26 cellular contexts compared by ENCODE assay signal in genomic region chr17:68445671-68446070, GRCh38. TPM values are rescaled to one million over a fixed set of nuclear protein-coding genes. Genes with fewer than 3 reads are reported as not detected.
A peak's percentile ranks its signal among the peaks of the same experiment; 100 is the strongest.
DNase-seq lines count a peak whose midpoint lies in the region; ATAC-seq and TF ChIP-seq lines count a peak whose summit lies in the region.
"Had no signal": no experiment of that assay in that cellular context is flagged by ENCODE, and none has a peak within 500 bp of the region (broad histone marks: within the 10 kb centered on the region; RNA-seq: fewer than 3 reads in every experiment).

No MANE protein-coding gene starts in this region.

- DNase-seq in activated naive CD4-positive, alpha-beta T cell treated with anti-CD3 and anti-CD28 coated beads, Interleukin-2, amount 10 ng/mL, durations not matched to agents 7 days and 5 days: no peak
- DNase-seq in activated naive CD4-positive, alpha-beta T cell treated with anti-CD3 and anti-CD28 coated beads for 36 hours: no peak
- DNase-seq in CD14-positive monocyte (ENCODE audit: low spot score) (peak; percentile 22), nephron progenitor cell (no peak), sciatic nerve (ENCODE audit: low spot score) (peak; percentile 45), immature natural killer cell (no peak), HEK293T (ENCODE audit: extremely low spot score) (no peak)
- DNase-seq in naive thymus-derived CD4-positive, alpha-beta T cell: no peak
- DNase-seq: ACHN; Caco-2; CD4-positive, alpha-beta memory T cell; DMS 273 treated with DMSO at 0.1 percent for 48 hours; DND-41; H9; MG63; NCI-H1417; NCI-H1694 treated with DMSO at 0.1 percent for 48 hours; NCI-H2081 treated with DMSO at 0.1 percent for 48 hours; NCI-H2171 treated with DMSO at 0.1 percent for 48 hours; NCI-H526; SHP77 treated with DMSO at 0.1 percent for 48 hours had no signal

- ATAC-seq in sciatic nerve: no peak
- no peak for ATAC-seq in naive thymus-derived CD4-positive, alpha-beta T cell
- ATAC-seq: HepG2 had no signal

- peak overlapping the region; percentile 62 for H3K27ac Mint-ChIP-seq in activated naive CD4-positive, alpha-beta T cell treated with anti-CD3 and anti-CD28 coated beads, Interleukin-2, amount 10 ng/mL, durations not matched to agents 7 days and 5 days
- H3K27ac Mint-ChIP-seq in activated naive CD4-positive, alpha-beta T cell treated with anti-CD3 and anti-CD28 coated beads for 36 hours: no peak overlapping the region
- H3K27ac Mint-ChIP-seq in CD14-positive monocyte: peak overlapping the region in 2 of 7 donors; percentile 55 to 73
- peak overlapping the region; percentile 3 for H3K27ac Mint-ChIP-seq in nephron progenitor cell
- H3K27ac Mint-ChIP-seq in naive thymus-derived CD4-positive, alpha-beta T cell: no peak overlapping the region
- H3K27ac Mint-ChIP-seq in immature natural killer cell: peak overlapping the region in 1 of 6 donors; percentile 72

- POLR2A ChIA-PET in naive thymus-derived CD4-positive, alpha-beta T cell (lab: Charles Lee): interaction anchor here (14.3 kb wide), 1 partner anchor 12 kb away, joined by 133 read pairs; the partner anchor contains the start of gene WIPI1
- POLR2A ChIA-PET in HEK293T (lab: Yijun Ruan, JAX): interaction anchor here (0.9 kb wide), 1 partner anchor 10 kb away, joined by 3 read pairs; no protein-coding TSS in a partner anchor

- H3K9me3 ChIP-seq in naive thymus-derived CD4-positive, alpha-beta T cell (ENCODE audit: control insufficient read depth in 2 of 3, low read length in 3 of 3): no peaks in the 10 kb centered on the region
- H3K9me3 ChIP-seq: Caco-2, MG63 had no signal

- no peak overlapping the region for H3K4me3 ChIP-seq in naive thymus-derived CD4-positive, alpha-beta T cell (ENCODE audit: low read length)
- H3K4me3 ChIP-seq: BLaER1, K562, MG63 had no signal

- no peak overlapping the region for H3K4me3 Mint-ChIP-seq in activated naive CD4-positive, alpha-beta T cell treated with anti-CD3 and anti-CD28 coated beads, Interleukin-2, amount 10 ng/mL, durations not matched to agents 7 days and 5 days
- H3K4me3 Mint-ChIP-seq in activated naive CD4-positive, alpha-beta T cell treated with anti-CD3 and anti-CD28 coated beads for 36 hours: no peak overlapping the region
- H3K4me3 Mint-ChIP-seq in CD14-positive monocyte (no peak overlapping the region), nephron progenitor cell (no peak overlapping the region), immature natural killer cell (no peak overlapping the region)
- no peak overlapping the region for H3K4me3 Mint-ChIP-seq in naive thymus-derived CD4-positive, alpha-beta T cell
- H3K4me3 Mint-ChIP-seq: CD4-positive, alpha-beta memory T cell; H9 had no signal

- intact Hi-C loops in activated naive CD4-positive, alpha-beta T cell treated with anti-CD3 and anti-CD28 coated beads for 36 hours (cut with micrococcal nuclease): no loop called here
- intact Hi-C loops in CD14-positive monocyte (cut with micrococcal nuclease) (no loop called here), sciatic nerve (cut with DNase I) (no loop called here)
- intact Hi-C loops in naive thymus-derived CD4-positive, alpha-beta T cell (cut with micrococcal nuclease): no loop called here

- TF ChIP-seq CTCF in CD14-positive monocyte (IDR thresholded peaks at IDR 0.05) (no peak), nephron progenitor cell (IDR thresholded peaks at IDR 0.05) (no peak)

- H3K4me1 ChIP-seq in naive thymus-derived CD4-positive, alpha-beta T cell (ENCODE audit: control insufficient read depth in 2 of 2, insufficient read depth in 2 of 2, low read length in 2 of 2): peaks cover 0 to 10% of the 10 kb centered on the region in 2 donors

- peaks cover 30% of the 10 kb centered on the region for H3K4me1 Mint-ChIP-seq in activated naive CD4-positive, alpha-beta T cell treated with anti-CD3 and anti-CD28 coated beads, Interleukin-2, amount 10 ng/mL, durations not matched to agents 7 days and 5 days
- H3K4me1 Mint-ChIP-seq in activated naive CD4-positive, alpha-beta T cell treated with anti-CD3 and anti-CD28 coated beads for 36 hours (ENCODE audit: low read depth): peaks cover 7% of the 10 kb centered on the region
- peaks cover 21% of the 10 kb centered on the region for H3K4me1 Mint-ChIP-seq in CD14-positive monocyte
- peaks cover 26% of the 10 kb centered on the region for H3K4me1 Mint-ChIP-seq in nephron progenitor cell
- H3K4me1 Mint-ChIP-seq in naive thymus-derived CD4-positive, alpha-beta T cell: peaks cover 12 to 27% (median 12%) of the 10 kb centered on the region in 7 donors
- H3K4me1 Mint-ChIP-seq in immature natural killer cell: peaks cover 12 to 16% of the 10 kb centered on the region in 2 donors
- H3K4me1 Mint-ChIP-seq: H9 had no signal

- no peak overlapping the region for H3K27ac ChIP-seq in naive thymus-derived CD4-positive, alpha-beta T cell (ENCODE audit: low read depth, low read length)
- H3K27ac ChIP-seq: 22Rv1, BLaER1, HL-60 had no signal

- CTCF ChIA-PET in activated naive CD4-positive, alpha-beta T cell treated with anti-CD3 and anti-CD28 coated beads, Interleukin-2, amount 10 ng/mL, durations not matched to agents 7 days and 5 days (lab: Charles Lee): interaction anchor here (1.3 to 15.3 kb wide), 2 partner anchors 9 to 16 kb away, joined by 3 to 192 read pairs; partner anchors contain the start of gene WIPI1
- CTCF ChIA-PET in activated naive CD4-positive, alpha-beta T cell treated with anti-CD3 and anti-CD28 coated beads for 36 hours (lab: Charles Lee): interaction anchor here (0.8 to 1.6 kb wide), 4 partner anchors 10 to 181 kb away, joined by 3 to 7 read pairs (median 3); no protein-coding TSS in a partner anchor
- CTCF ChIA-PET in naive thymus-derived CD4-positive, alpha-beta T cell (lab: Charles Lee): no interaction called here
- CTCF ChIA-PET in HEK293T (lab: Yijun Ruan, JAX): interaction anchor here (1.2 kb wide), 1 partner anchor 10 kb away, joined by 6 read pairs; no protein-coding TSS in a partner anchor

- no peaks in the 10 kb centered on the region for H3K27me3 Mint-ChIP-seq in activated naive CD4-positive, alpha-beta T cell treated with anti-CD3 and anti-CD28 coated beads, Interleukin-2, amount 10 ng/mL, durations not matched to agents 7 days and 5 days
- H3K27me3 Mint-ChIP-seq in activated naive CD4-positive, alpha-beta T cell treated with anti-CD3 and anti-CD28 coated beads for 36 hours (ENCODE audit: low read depth): no peaks in the 10 kb centered on the region
- H3K27me3 Mint-ChIP-seq in CD14-positive monocyte (ENCODE audit: low read depth in 3 of 3): peaks cover 0 to 2% (median 1%) of the 10 kb centered on the region in 3 donors
- peaks cover 11% of the 10 kb centered on the region for H3K27me3 Mint-ChIP-seq in nephron progenitor cell (ENCODE audit: low read depth, poor library complexity)
- H3K27me3 Mint-ChIP-seq in naive thymus-derived CD4-positive, alpha-beta T cell: no peaks in the 10 kb centered on the region
- peaks cover 0 to 2% (median 0%) of the 10 kb centered on the region in 3 donors for H3K27me3 Mint-ChIP-seq in immature natural killer cell (ENCODE audit: low read depth in 3 of 3)
- H3K27me3 Mint-ChIP-seq: CD4-positive, alpha-beta memory T cell had no signal

- H3K27me3 ChIP-seq in naive thymus-derived CD4-positive, alpha-beta T cell (ENCODE audit: control insufficient read depth in 2 of 2, insufficient read depth in 2 of 2, low read length in 2 of 2): no peaks in the 10 kb centered on the region
- H3K27me3 ChIP-seq: BLaER1, MG63 had no signal

- H3K9me3 Mint-ChIP-seq in activated naive CD4-positive, alpha-beta T cell treated with anti-CD3 and anti-CD28 coated beads, Interleukin-2, amount 10 ng/mL, durations not matched to agents 7 days and 5 days: no peaks in the 10 kb centered on the region
- H3K9me3 Mint-ChIP-seq in activated naive CD4-positive, alpha-beta T cell treated with anti-CD3 and anti-CD28 coated beads for 36 hours: no peaks in the 10 kb centered on the region
- peaks cover 0 to 7% (median 6%) of the 10 kb centered on the region in 7 donors for H3K9me3 Mint-ChIP-seq in CD14-positive monocyte
- H3K9me3 Mint-ChIP-seq in nephron progenitor cell: no peaks in the 10 kb centered on the region
- no peaks in the 10 kb centered on the region for H3K9me3 Mint-ChIP-seq in naive thymus-derived CD4-positive, alpha-beta T cell
- no peaks in the 10 kb centered on the region for H3K9me3 Mint-ChIP-seq in immature natural killer cell
- H3K9me3 Mint-ChIP-seq: CD4-positive, alpha-beta memory T cell; H9 had no signal

- peaks cover 65% of the 10 kb centered on the region for H3K36me3 Mint-ChIP-seq in activated naive CD4-positive, alpha-beta T cell treated with anti-CD3 and anti-CD28 coated beads, Interleukin-2, amount 10 ng/mL, durations not matched to agents 7 days and 5 days
- H3K36me3 Mint-ChIP-seq in activated naive CD4-positive, alpha-beta T cell treated with anti-CD3 and anti-CD28 coated beads for 36 hours (ENCODE audit: low read depth): peaks cover 3% of the 10 kb centered on the region
- H3K36me3 Mint-ChIP-seq in CD14-positive monocyte (peaks cover 62 to 72% of the 10 kb centered on the region in 2 donors), nephron progenitor cell (ENCODE audit: low read depth) (peaks cover 19% of the 10 kb centered on the region), immature natural killer cell (peaks cover 18 to 50% (median 32%) of the 10 kb centered on the region in 3 donors)
- H3K36me3 Mint-ChIP-seq in naive thymus-derived CD4-positive, alpha-beta T cell: peaks cover 0 to 23% (median 4%) of the 10 kb centered on the region in 5 donors

- H3K36me3 ChIP-seq in naive thymus-derived CD4-positive, alpha-beta T cell (ENCODE audit: control insufficient read depth in 2 of 3, insufficient read depth in 3 of 3, low read length in 3 of 3): peaks cover 0 to 5% (median 0%) of the 10 kb centered on the region in 3 experiments
- H3K36me3 ChIP-seq: BLaER1, MG63 had no signal

TF ChIP-seq in HEK293T, 16 proteins besides CTCF, POLR2A, EP300 and RAD21:
- TF ChIP-seq FOXA1 (IDR thresholded peaks at IDR 0.05) (no peak), FOXM1 (IDR thresholded peaks at IDR 0.05; ENCODE audit: borderline replicate concordance) (no peak), PKNOX1 (IDR thresholded peaks at IDR 0.05) (no peak), BHLHE40 (IDR thresholded peaks at IDR 0.05; ENCODE audit: borderline replicate concordance) (no peak)

RNA-seq across cellular contexts. Expression of gene WIPI1, which starts 11.6 kb away (rescaled TPM):
- total RNA-seq in activated naive CD4-positive, alpha-beta T cell treated with anti-CD3 and anti-CD28 coated beads for 36 hours: 10 to 100 TPM; 13.5 to 14.3 TPM
- polyA plus RNA-seq in CD14-positive monocyte (10 to 100 TPM; 19.9 to 22.1 TPM), immature natural killer cell (10 to 100 TPM; 21.1 to 43.4 (median 30.0) TPM)
- total RNA-seq in sciatic nerve: 46.5 TPM
- 10 to 100 TPM in 2 of 5 experiments, 1 to 10 TPM in 3; 3.6 to 16.5 (median 4.9) TPM for total RNA-seq in naive thymus-derived CD4-positive, alpha-beta T cell
- polyA plus RNA-seq in naive thymus-derived CD4-positive, alpha-beta T cell: 1 to 10 TPM; 1.7 to 2.0 TPM

Comparison
In these comparisons a context has a peak if more than half of its experiments do, and no peak if none do; other contexts are left out.
1. H3K27ac Mint-ChIP-seq: peak in activated naive CD4-positive, alpha-beta T cell treated with anti-CD3 and anti-CD28 coated beads, Interleukin-2, amount 10 ng/mL, durations not matched to agents 7 days and 5 days (single experiment) and nephron progenitor cell (single experiment); none in activated naive CD4-positive, alpha-beta T cell treated with anti-CD3 and anti-CD28 coated beads for 36 hours (single experiment) and naive thymus-derived CD4-positive, alpha-beta T cell (0 of 9).
2. DNase-seq: peak in CD14-positive monocyte (single experiment) and sciatic nerve (single experiment); none in activated naive CD4-positive, alpha-beta T cell treated with anti-CD3 and anti-CD28 coated beads, Interleukin-2, amount 10 ng/mL, durations not matched to agents 7 days and 5 days (single experiment), activated naive CD4-positive, alpha-beta T cell treated with anti-CD3 and anti-CD28 coated beads for 36 hours (single experiment), nephron progenitor cell (single experiment), naive thymus-derived CD4-positive, alpha-beta T cell (0 of 9), immature natural killer cell (0 of 3) and HEK293T (single experiment).